In genomic region chr2:139386401-139386800, GRCh38 we compare ENCODE assay signal across 23 cellular contexts.
"Had no signal": no experiment of that assay in that cellular context is flagged by ENCODE, and none has a peak within 500 bp of the region (broad histone marks: within the 10 kb centered on the region; RNA-seq: fewer than 3 reads in every experiment).

No MANE protein-coding gene starts in this region.

- H2AFZ ChIP-seq: hepatocyte had no signal

- H3K36me3 ChIP-seq: colonic mucosa, gastrocnemius medialis, heart left ventricle, left lung, ovary, stomach, thyroid gland had no signal

- DNase-seq: central memory CD4-positive, alpha-beta T cell; colonic mucosa; effector CD8-positive, alpha-beta T cell; gastrocnemius medialis; heart left ventricle; kidney; left cardiac atrium; left lung; mesenchymal stem cell; midbrain; naive thymus-derived CD4-positive, alpha-beta T cell; nephron progenitor cell; occipital lobe; ovary; stimulated activated CD4-positive, alpha-beta T cell treated with anti-CD3 and anti-CD28 coated beads, Interleukin-2, amount 100 ng/mL, for 24 hours; stimulated activated CD4-positive, alpha-beta T cell treated with anti-CD3 and anti-CD28 coated beads, Interleukin-4, amount 100 ng/mL, for 24 hours; stimulated activated naive CD4-positive, alpha-beta T cell treated with Interleukin-2 at 50 U/mL for 16 hours; stomach; thyroid gland; trophoblast cell had no signal

- ATAC-seq: gastrocnemius medialis; heart left ventricle; left cardiac atrium; left lung; naive thymus-derived CD4-positive, alpha-beta T cell; sciatic nerve; stimulated activated effector memory CD8-positive, alpha-beta T cell treated with anti-CD3 and anti-CD28 coated beads, Interleukin-12 subunit alpha, Interleukin-12 subunit beta, amount 100 ng/mL, for 72 hours had no signal

- H3K27me3 ChIP-seq: colonic mucosa, gastrocnemius medialis, heart left ventricle, hepatocyte, left lung, ovary, stomach, thyroid gland had no signal

- H3K4me2 ChIP-seq: hepatocyte had no signal

- H3K9me3 ChIP-seq: colonic mucosa, gastrocnemius medialis, heart left ventricle, left lung, ovary, stomach, thyroid gland had no signal

- H3K27ac ChIP-seq: colonic mucosa, gastrocnemius medialis, heart left ventricle, hepatocyte, left lung, ovary, stomach, thyroid gland had no signal

- H3K4me1 ChIP-seq: colonic mucosa, gastrocnemius medialis, heart left ventricle, left lung, stomach, thyroid gland had no signal

- H3K79me2 ChIP-seq: hepatocyte had no signal

- H3K4me3 ChIP-seq: colonic mucosa, gastrocnemius medialis, heart left ventricle, hepatocyte, left lung, ovary, stomach, thyroid gland had no signal
